Comparison of ENCODE assay signal across 8 cellular contexts in the genomic region with DNA sequence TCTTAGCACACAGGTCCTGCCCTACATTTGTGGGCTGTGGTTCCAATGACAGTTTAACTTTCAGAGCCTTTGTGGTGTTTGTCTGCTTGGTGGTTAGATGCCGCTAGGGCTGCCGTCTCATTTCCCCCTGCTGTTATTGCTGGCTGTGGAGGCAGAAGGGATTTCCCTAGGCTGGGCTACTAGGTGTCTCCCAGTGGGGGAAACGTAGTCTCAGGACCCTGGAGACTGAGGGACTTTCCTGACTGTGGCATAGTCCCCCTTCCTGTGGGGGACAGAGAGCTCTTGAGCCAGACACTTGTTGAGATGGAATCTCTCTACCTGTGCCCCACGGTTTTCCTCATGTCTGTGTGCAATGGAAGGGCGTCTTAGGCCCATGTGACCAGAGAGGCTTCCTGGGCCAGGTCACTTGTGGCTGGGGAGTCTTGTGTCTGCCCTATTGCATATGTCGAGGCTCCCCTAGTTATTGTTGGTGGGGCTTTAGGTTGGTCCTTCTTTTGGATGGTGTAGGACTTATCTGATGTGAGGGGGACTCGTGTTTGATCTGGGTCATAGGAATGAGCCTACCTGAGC.
A peak's percentile ranks its signal among the peaks of the same experiment; 100 is the strongest.
DNase-seq lines count a peak whose midpoint lies in the region; ATAC-seq, FAIRE-seq and TF ChIP-seq lines count a peak whose summit lies in the region.

No MANE protein-coding gene starts in this region.

- FAIRE-seq in D721Med (lab: Jason Lieb, UNC) = no peak

- H3K27me3 ChIP-seq in MM.1S (replicated peaks; ENCODE audit: insufficient read depth, low read length) = no peaks in the 10 kb centered on the region
- H3K27me3 ChIP-seq in thyroid gland = no peaks in the 10 kb centered on the region

- H4K20me1 ChIP-seq in MM.1S (ENCODE audit: insufficient read depth, low read length) = peaks cover 19% of the 10 kb centered on the region

- H3K4me1 ChIP-seq in MM.1S (ENCODE audit: low read length) = peaks cover 19% of the 10 kb centered on the region
- H3K4me1 ChIP-seq in thyroid gland = peaks cover 0 to 17% of the 10 kb centered on the region in 2 donors

- H3F3A ChIP-seq in MM.1S (ENCODE audit: insufficient read depth, low read length) = no peaks in the 10 kb centered on the region

- peak; percentile 36 for TF ChIP-seq CTCF in GM12864 (IDR thresholded peaks at IDR 0.05; ENCODE audit: low read depth, low read length, missing control alignments)
- peak; percentile 28 for TF ChIP-seq CTCF in MM.1S (IDR thresholded peaks at IDR 0.05; ENCODE audit: low read length)
- TF ChIP-seq CTCF in D721Med (IDR thresholded peaks at IDR 0.05; ENCODE audit: insufficient read depth, missing control alignments) = no peak
- no peak for TF ChIP-seq CTCF in thyroid gland (IDR thresholded peaks at IDR 0.05)

- H3K4me3 ChIP-seq in GM12864 (ENCODE audit: low read depth, low read length) (0 out of 2 replicates have a peak overlapping the region, but pooled peaks have one; percentile 7), MM.1S (ENCODE audit: low read length) (no peak overlapping the region), thyroid gland (replicated peaks in 1 of 3) (no peak overlapping the region)

- intact Hi-C loops in thyroid gland (cut with DNase I) = no loop called here

- ATAC-seq in GM21737 (IDR thresholded peaks at IDR 0.05; ENCODE audit: unreplicated experiment) = peak; percentile 98

- H3K36me3 ChIP-seq in MM.1S (replicated peaks; ENCODE audit: insufficient read depth, low read length) (no peaks in the 10 kb centered on the region), thyroid gland (no peaks in the 10 kb centered on the region)

- no peaks in the 10 kb centered on the region for H3K9me2 ChIP-seq in MM.1S (replicated peaks; ENCODE audit: insufficient read depth, low read length)

- H3K9me3 ChIP-seq in MM.1S (replicated peaks; ENCODE audit: insufficient read depth, low read length) (no peaks in the 10 kb centered on the region), thyroid gland (no peaks in the 10 kb centered on the region)

- no peak overlapping the region for H3K9ac ChIP-seq in MM.1S (ENCODE audit: low read length)

- H3K79me2 ChIP-seq in MM.1S (ENCODE audit: low read length) = peaks cover 94% of the 10 kb centered on the region

- no peak overlapping the region for H2AFZ ChIP-seq in MM.1S (ENCODE audit: low read length)

- peak overlapping the region; percentile 43; the same call in 1 of the 2 replicates for H3K4me2 ChIP-seq in MM.1S (ENCODE audit: low read depth, low read length)

- peak overlapping the region; percentile 28; the same call in 1 of the 2 replicates for H3K27ac ChIP-seq in MM.1S (ENCODE audit: low read length)
- H3K27ac ChIP-seq in thyroid gland = no peak overlapping the region

- no peak for TF ChIP-seq POLR2A in thyroid gland (IDR thresholded peaks at IDR 0.05)

- 84 to 85% methylated on average over 6 to 7 of the region's 7 CpGs for WGBS in thyroid gland, 2 donors

- DNase-seq in GM12864 (ENCODE audit: low read depth) = peak; percentile 82
- DNase-seq in MM.1S = peak; percentile 78
- peak; percentile 7 to 26 for DNase-seq in activated T-helper 1 cell treated with anti-CD3 and anti-CD28 coated beads, Interleukin-2, amount 50 U/mL, for 16 hours (ENCODE audit: low read depth in 1 of 2, low spot score in 1 of 2)
- peak; percentile 2 to 15 for DNase-seq in stimulated activated CD4-positive, alpha-beta T cell treated with anti-CD3 and anti-CD28 coated beads, Interleukin-15, amount 100 ng/mL, for 1 hour (ENCODE audit: low read depth in 1 of 2, low spot score in 1 of 2)
- DNase-seq in D721Med (ENCODE audit: insufficient read length, low spot score) = no peak
- no peak for DNase-seq in thyroid gland
- no peak for DNase-seq in NCI-H1092 (lab: John Stamatoyannopoulos, UW)

Comparison
In these comparisons a context has a peak if more than half of its experiments do, and no peak if none do; other contexts are left out.
1. DNase-seq: peak in GM12864 (single experiment), MM.1S (single experiment), activated T-helper 1 cell treated with anti-CD3 and anti-CD28 coated beads, Interleukin-2, amount 50 U/mL, for 16 hours (2 of 2) and stimulated activated CD4-positive, alpha-beta T cell treated with anti-CD3 and anti-CD28 coated beads, Interleukin-15, amount 100 ng/mL, for 1 hour (2 of 2); none in D721Med (single experiment), thyroid gland (0 of 2) and NCI-H1092 (single experiment).
2. CTCF ChIP-seq: peak in GM12864 (single experiment) and MM.1S (single experiment); none in D721Med (single experiment) and thyroid gland (0 of 6).